ENCODE assay signal across 12 cellular contexts in the genomic region with DNA sequence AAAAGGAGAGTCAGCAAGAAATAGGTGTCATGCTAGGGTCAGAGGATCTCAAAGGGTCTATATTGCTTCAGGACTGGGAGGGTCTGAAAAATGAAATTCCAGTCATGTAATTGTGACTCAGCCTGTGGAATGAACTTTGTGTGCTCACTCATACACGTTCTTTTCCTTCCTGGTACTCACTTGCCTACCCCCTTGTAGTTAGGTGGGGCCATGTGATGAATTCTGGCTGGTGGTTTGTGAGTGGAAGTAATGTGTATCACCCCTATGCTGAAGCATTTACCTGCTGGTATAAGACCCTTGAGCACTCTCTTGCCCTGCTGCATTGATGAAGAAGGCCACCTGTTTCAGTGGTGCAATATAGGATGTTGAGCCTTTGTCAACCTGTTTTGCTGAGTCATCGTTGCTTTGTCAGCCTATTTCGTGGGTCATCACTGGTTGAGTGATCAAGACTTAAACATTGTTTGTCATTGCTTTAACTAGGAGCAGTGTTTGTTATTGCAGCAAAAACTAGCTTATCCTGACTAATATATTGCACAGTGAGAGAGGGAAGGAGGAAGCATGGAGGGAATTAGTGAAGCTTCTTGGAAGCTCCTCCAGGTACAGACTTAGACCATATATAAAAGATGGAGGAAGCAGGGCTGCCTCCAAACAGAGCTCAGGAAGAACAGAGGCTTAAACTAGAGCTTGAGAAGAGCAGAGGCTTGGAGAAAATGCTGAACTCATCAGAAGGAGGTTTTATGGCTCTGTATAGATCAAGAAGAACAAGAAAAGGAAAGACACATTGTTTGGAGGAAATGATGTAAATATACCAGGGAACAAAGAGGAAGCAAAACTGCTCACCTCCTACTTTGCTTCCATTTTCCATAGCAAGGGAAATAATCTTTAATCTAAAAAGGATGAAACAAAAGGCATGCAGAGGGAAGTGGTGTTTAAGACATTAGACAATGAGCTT. TPM values are rescaled to one million over a fixed set of nuclear protein-coding genes. Genes with fewer than 3 reads are reported as not detected.
A peak's percentile ranks its signal among the peaks of the same experiment; 100 is the strongest.
DNase-seq lines count a peak whose midpoint lies in the region; ATAC-seq and TF ChIP-seq lines count a peak whose summit lies in the region.
"Had no signal": no experiment of that assay in that cellular context is flagged by ENCODE, and none has a peak within 500 bp of the region (broad histone marks: within the 10 kb centered on the region; RNA-seq: fewer than 3 reads in every experiment).

No MANE protein-coding gene starts in this region.

- no peak for TF ChIP-seq CTCF in right atrium auricular region (IDR thresholded peaks at IDR 0.05)
- TF ChIP-seq CTCF in WTC11 (IDR thresholded peaks at IDR 0.05) = no peak
- TF ChIP-seq CTCF in gastroesophageal sphincter (IDR thresholded peaks at IDR 0.05) = no peak

- H3K36me3 Mint-ChIP-seq in WTC11 = peaks cover 11% of the 10 kb centered on the region

- TF ChIP-seq POLR2A in gastroesophageal sphincter (IDR thresholded peaks at IDR 0.05) = no peak

- no peak for TF ChIP-seq EP300 in gastroesophageal sphincter (IDR thresholded peaks at IDR 0.05)

- H3K36me3 ChIP-seq in right atrium auricular region (no peaks in the 10 kb centered on the region), gastroesophageal sphincter (no peaks in the 10 kb centered on the region)
- H3K36me3 ChIP-seq: tibial nerve had no signal

- POLR2A ChIA-PET in WTC11 (lab: Charles Lee) = no interaction called here

- peaks cover 15% of the 10 kb centered on the region for H3K4me1 Mint-ChIP-seq in WTC11

- intact Hi-C loops in Right ventricle myocardium inferior (cut with DNase I) = loop anchor here (5.0 kb wide), 1 partner anchor 63 kb away; no protein-coding TSS in a partner anchor

- CTCF ChIA-PET in WTC11 (lab: Charles Lee) = no interaction called here

- H3K27me3 ChIP-seq in right atrium auricular region (no peaks in the 10 kb centered on the region), gastroesophageal sphincter (no peaks in the 10 kb centered on the region)
- H3K27me3 ChIP-seq: tibial nerve had no signal

- 17 to 60% methylated on average over 1 to 3 of the region's 3 CpGs for WGBS in gastroesophageal sphincter (ENCODE audit: low coverage in 1 of 2), 2 donors

- no peak overlapping the region for H3K4me3 ChIP-seq in right atrium auricular region
- no peak overlapping the region for H3K4me3 ChIP-seq in gastroesophageal sphincter
- H3K4me3 ChIP-seq: skin epidermis, tibial nerve had no signal

- DNase-seq in Right ventricle myocardium inferior (ENCODE audit: missing footprints) (no peak), right atrium auricular region (ENCODE audit: low spot score) (no peak), WTC11 (ENCODE audit: low spot score) (no peak)
- DNase-seq in stimulated activated CD4-positive, alpha-beta T cell treated with anti-CD3 and anti-CD28 coated beads, Interleukin-2, amount 100 ng/mL, for 48 hours = no peak
- no peak for DNase-seq in stimulated activated CD4-positive, alpha-beta T cell treated with anti-CD3 and anti-CD28 coated beads, Interleukin-4, amount 100 ng/mL, for 24 hours
- DNase-seq: SHP77 had no signal

- no peak overlapping the region for H3K27ac Mint-ChIP-seq in WTC11
- H3K27ac Mint-ChIP-seq: nephron had no signal

- H3K27ac ChIP-seq in right atrium auricular region = peak overlapping the region in 1 of 2 donors; percentile 37
- peak overlapping the region in 1 of 4 donors; percentile 46 for H3K27ac ChIP-seq in gastroesophageal sphincter

- ATAC-seq in Right ventricle myocardium inferior = peak; percentile 52
- ATAC-seq in WTC11 = no peak
- peak; percentile 53 for ATAC-seq in gastroesophageal sphincter
- no peak for ATAC-seq in HG02885 (IDR thresholded peaks at IDR 0.05; ENCODE audit: poor library complexity, unreplicated experiment)
- no peak for ATAC-seq in HG03521 (IDR thresholded peaks at IDR 0.05; ENCODE audit: unreplicated experiment)

- no peak overlapping the region for H3K4me3 Mint-ChIP-seq in WTC11
- H3K4me3 Mint-ChIP-seq: nephron had no signal

- H3K27me3 Mint-ChIP-seq in WTC11 (ENCODE audit: low read depth) = no peaks in the 10 kb centered on the region; the same call in 1 of the 2 replicates

- H3K9me3 Mint-ChIP-seq in WTC11 = peaks cover 26% of the 10 kb centered on the region

- H3K4me1 ChIP-seq in right atrium auricular region (peaks cover 0 to 48% of the 10 kb centered on the region in 2 donors), gastroesophageal sphincter (peaks cover 0 to 17% (median 0%) of the 10 kb centered on the region in 3 donors)

- H3K9me3 ChIP-seq in right atrium auricular region (no peaks in the 10 kb centered on the region), gastroesophageal sphincter (no peaks in the 10 kb centered on the region)
- H3K9me3 ChIP-seq: tibial nerve had no signal

TF ChIP-seq in WTC11, 78 proteins besides CTCF, POLR2A, EP300 and RAD21:
- 0 out of 2 replicates have a peak, but pooled peaks have one; percentile 44 for TF ChIP-seq NFE2L1 (CRISPR knock-in tag; IDR thresholded peaks at IDR 0.05)
- TF ChIP-seq TEAD4 (CRISPR knock-in tag; IDR thresholded peaks at IDR 0.05) = no peak

RNA-seq across cellular contexts. Expression of a gene that starts 29.0 kb away (rescaled TPM):
- total RNA-seq in Right ventricle myocardium inferior (7.1 TPM), right atrium auricular region (10 to 100 TPM; 10.0 to 26.1 TPM), WTC11 (2021) (21.4 to 26.7 TPM (median 22.3 TPM) in 3 replicates), gastroesophageal sphincter (10 to 100 TPM; 17.0 to 31.9 (median 25.9) TPM)

RNA-seq across cellular contexts. Expression of a gene that starts 40.1 kb away (rescaled TPM):
- 14.0 TPM for total RNA-seq in Right ventricle myocardium inferior
- total RNA-seq in right atrium auricular region = 10 to 100 TPM; 11.3 to 14.5 TPM
- total RNA-seq in WTC11 (2021) = 26.9 to 28.3 TPM (median 27.9 TPM) in 3 replicates
- 10 to 100 TPM; 16.2 to 26.9 (median 20.1) TPM for total RNA-seq in gastroesophageal sphincter

Comparison
In these comparisons a context has a peak if more than half of its experiments do, and no peak if none do; other contexts are left out.
1. ATAC-seq: peak in Right ventricle myocardium inferior (single experiment) and gastroesophageal sphincter (single experiment); none in WTC11 (single experiment), HG02885 (single experiment) and HG03521 (single experiment).